In genomic region chr7:70016044-70016770, GRCh38 we compare ENCODE assay signal across 15 cellular contexts.
DNase-seq lines count a peak whose midpoint lies in the region; ATAC-seq and TF ChIP-seq lines count a peak whose summit lies in the region.
"Had no signal": no experiment of that assay in that cellular context is flagged by ENCODE, and none has a peak within 500 bp of the region (broad histone marks: within the 10 kb centered on the region; RNA-seq: fewer than 3 reads in every experiment).

No MANE protein-coding gene starts in this region.

- H3K27ac ChIP-seq in upper lobe of right lung, result no peak overlapping the region

- H3K27ac Mint-ChIP-seq in chondrocyte (ENCODE audit: unreplicated experiment), result peak overlapping the region; percentile 49
- H3K27ac Mint-ChIP-seq: activated CD4-positive, alpha-beta T cell treated with anti-CD3 and anti-CD28 coated beads, Interleukin-2, amount 10 ng/mL, durations not matched to agents 7 days and 5 days; activated T-helper 2 cell treated with anti-CD3 and anti-CD28 coated beads, Interferon-gamma antibody, Interleukin-2, Interleukin-4, amounts not matched to agents 10 μg/mL and 5 μg/mL and 100 μg/mL, durations not matched to agents 14 hours and 24 hours and 36 hours; IgD-negative memory B cell; T-cell had no signal

- no peaks in the 10 kb centered on the region for H3K27me3 Mint-ChIP-seq in chondrocyte (ENCODE audit: low read depth)
- H3K27me3 Mint-ChIP-seq: T-cell had no signal

- ATAC-seq in upper lobe of right lung (peak; percentile 42), HG02852 (IDR thresholded peaks at IDR 0.05; ENCODE audit: unreplicated experiment) (no peak), GM19023 (IDR thresholded peaks at IDR 0.05; ENCODE audit: unreplicated experiment) (no peak)
- ATAC-seq: T-cell had no signal

- no peaks in the 10 kb centered on the region for H3K9me3 Mint-ChIP-seq in chondrocyte (ENCODE audit: low read depth)
- H3K9me3 Mint-ChIP-seq: activated CD4-positive, alpha-beta T cell treated with anti-CD3 and anti-CD28 coated beads, Interleukin-2, amount 10 ng/mL, durations not matched to agents 7 days and 5 days; activated T-helper 2 cell treated with anti-CD3 and anti-CD28 coated beads, Interferon-gamma antibody, Interleukin-2, Interleukin-4, amounts not matched to agents 10 μg/mL and 5 μg/mL and 100 μg/mL, durations not matched to agents 14 hours and 24 hours and 36 hours; IgD-negative memory B cell; T-cell had no signal

- H3K9me3 ChIP-seq in MG63 (no peaks in the 10 kb centered on the region), upper lobe of right lung (no peaks in the 10 kb centered on the region)

- DNase-seq in MG63 (peak; percentile 5), chondrocyte (ENCODE audit: low spot score) (no peak), kidney epithelial cell (ENCODE audit: low read depth) (peak; percentile 39), upper lobe of right lung (no peak)
- DNase-seq in stimulated activated CD4-positive, alpha-beta T cell treated with anti-CD3 and anti-CD28 coated beads, Interleukin-12 subunit alpha, Interleukin-12 subunit beta, amount 100 ng/mL, for 4 hours, result no peak
- DNase-seq: activated CD4-positive, alpha-beta T cell treated with anti-CD3 and anti-CD28 coated beads, Interleukin-2, amount 10 ng/mL, durations not matched to agents 7 days and 5 days; Calu3; midbrain; NCI-H187 treated with DMSO at 0.1 percent for 48 hours; substantia nigra; T-cell had no signal

- H3K27me3 ChIP-seq in MG63 (no peaks in the 10 kb centered on the region), kidney epithelial cell (ENCODE audit: control insufficient read depth, insufficient read depth, low read length) (no peaks in the 10 kb centered on the region), upper lobe of right lung (no peaks in the 10 kb centered on the region)

- peaks cover 48% of the 10 kb centered on the region for H3K4me1 Mint-ChIP-seq in chondrocyte (ENCODE audit: low read depth)
- H3K4me1 Mint-ChIP-seq: activated CD4-positive, alpha-beta T cell treated with anti-CD3 and anti-CD28 coated beads, Interleukin-2, amount 10 ng/mL, durations not matched to agents 7 days and 5 days; T-cell had no signal

- H3K4me1 ChIP-seq in upper lobe of right lung, result no peaks in the 10 kb centered on the region

- H3K36me3 ChIP-seq in MG63, result no peaks in the 10 kb centered on the region
- no peaks in the 10 kb centered on the region for H3K36me3 ChIP-seq in kidney epithelial cell (ENCODE audit: control insufficient read depth, insufficient read depth, low read length)
- no peaks in the 10 kb centered on the region for H3K36me3 ChIP-seq in upper lobe of right lung

- TF ChIP-seq CTCF in chondrocyte (IDR thresholded peaks at IDR 0.05) (no peak), kidney epithelial cell (IDR thresholded peaks at IDR 0.05; ENCODE audit: insufficient read depth, low read length, poor library complexity, severe bottlenecking) (no peak), upper lobe of right lung (IDR thresholded peaks at IDR 0.05) (no peak)

- intact Hi-C loops in upper lobe of right lung (cut with DNase I), result no loop called here

- H3K4me3 Mint-ChIP-seq in chondrocyte (ENCODE audit: unreplicated experiment), result no peak overlapping the region
- H3K4me3 Mint-ChIP-seq: activated CD4-positive, alpha-beta T cell treated with anti-CD3 and anti-CD28 coated beads, Interleukin-2, amount 10 ng/mL, durations not matched to agents 7 days and 5 days; IgD-negative memory B cell; T-cell had no signal

- no peaks in the 10 kb centered on the region for H3K36me3 Mint-ChIP-seq in chondrocyte (ENCODE audit: low read depth)
- H3K36me3 Mint-ChIP-seq: T-cell had no signal

- H3K4me3 ChIP-seq in MG63, result no peak overlapping the region
- H3K4me3 ChIP-seq in kidney epithelial cell (ENCODE audit: low read depth, low read length), result no peak overlapping the region
- H3K4me3 ChIP-seq in upper lobe of right lung, result no peak overlapping the region

Comparison
In these comparisons a context has a peak if more than half of its experiments do, and no peak if none do; other contexts are left out.
1. DNase-seq: peak in MG63 (single experiment) and kidney epithelial cell (single experiment); none in chondrocyte (single experiment), upper lobe of right lung (single experiment) and stimulated activated CD4-positive, alpha-beta T cell treated with anti-CD3 and anti-CD28 coated beads, Interleukin-12 subunit alpha, Interleukin-12 subunit beta, amount 100 ng/mL, for 4 hours (single experiment).